In the genomic region with DNA sequence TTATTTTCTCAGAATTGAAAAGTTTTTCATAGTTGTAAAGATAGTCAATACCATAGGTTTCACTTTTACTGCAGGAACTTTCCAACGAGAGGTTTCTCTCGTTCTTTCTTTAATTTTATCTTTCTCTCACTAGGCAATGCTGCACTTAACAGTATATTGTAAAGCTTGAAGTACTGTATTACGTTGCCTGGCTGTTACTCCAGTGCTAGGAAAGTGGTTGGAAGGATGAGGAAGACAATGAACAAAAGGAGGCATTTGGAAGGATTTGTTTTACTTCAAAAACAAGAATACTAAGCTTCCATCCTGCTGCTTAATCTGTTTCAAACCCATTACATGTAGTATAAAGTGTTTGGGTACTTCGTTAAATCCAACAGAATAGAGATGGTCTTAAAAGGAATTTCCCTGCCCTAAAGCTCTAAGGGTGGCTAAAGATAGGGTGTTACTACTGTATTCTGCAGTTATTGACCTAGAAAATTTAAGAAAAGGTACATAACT, we compare ENCODE assay signal across 8 cellular contexts. TPM values are rescaled to one million over a fixed set of nuclear protein-coding genes. Genes with fewer than 3 reads are reported as not detected.
DNase-seq lines count a peak whose midpoint lies in the region; ATAC-seq, FAIRE-seq and TF ChIP-seq lines count a peak whose summit lies in the region.

No MANE protein-coding gene starts in this region.

- H3K27ac ChIP-seq in A549: peak overlapping the region; percentile 43 to 90; a peak in 5 of 6 replicates

- intact Hi-C loops in activated T-helper 1 cell treated with anti-CD3 and anti-CD28 coated beads, Interleukin-12 subunit alpha, Interleukin-12 subunit beta, Interleukin-2, Interleukin-4 antibody, amounts not matched to agents 30 ng/mL and 10 ng/mL and 1 ng/mL, durations not matched to agents 14 hours and 24 hours and 36 hours (cut with micrococcal nuclease): loop anchor here (1.0 to 5.0 kb wide), 13 partner anchors 70 to 701 kb away; partner anchors contain the start of genes BBX, CIP2A and DZIP3

- no peaks in the 10 kb centered on the region for H3K9me3 ChIP-seq in A549

- WGBS in A549 (ENCODE audit: missing lambda C conversion rate): 22% methylated on average over 4 of the region's 4 CpGs

- no peak for TF ChIP-seq EP300 in A549 (IDR thresholded peaks at IDR 0.05)

- ATAC-seq in A549: peak; percentile 48 to 56; a peak in 5 of 6 replicates
- ATAC-seq in GM21723 (IDR thresholded peaks at IDR 0.05; ENCODE audit: unreplicated experiment): peak; percentile 35
- no peak for ATAC-seq in stimulated activated effector memory CD8-positive, alpha-beta T cell treated with anti-CD3 and anti-CD28 coated beads, Interleukin-12 subunit alpha, Interleukin-12 subunit beta, amount 100 ng/mL, for 72 hours
- no peak for ATAC-seq in HG03139 (IDR thresholded peaks at IDR 0.05; ENCODE audit: unreplicated experiment)

- TF ChIP-seq RAD21 in A549 (conservative IDR thresholded peaks at IDR 0.05 in 1 of 2, IDR thresholded peaks at IDR 0.05 in 1 of 2): no peak

- DNase-seq in A549 (ENCODE audit: low read depth in 1 of 2, low spot score in 1 of 2) (no peak), UCSD-AML1 (lab: John Stamatoyannopoulos, UW; ENCODE audit: unreplicated experiment) (no peak), ureter (ENCODE audit: low spot score) (no peak)
- no peak for DNase-seq in activated T-helper 1 cell treated with anti-CD3 and anti-CD28 coated beads, Interleukin-12 subunit alpha, Interleukin-12 subunit beta, Interleukin-2, Interleukin-4 antibody, amounts not matched to agents 30 ng/mL and 10 ng/mL and 1 ng/mL, durations not matched to agents 14 hours and 24 hours and 36 hours (ENCODE audit: low spot score)
- no peak for DNase-seq in stimulated activated effector memory CD8-positive, alpha-beta T cell treated with anti-CD3 and anti-CD28 coated beads, Interleukin-12 subunit alpha, Interleukin-12 subunit beta, amount 100 ng/mL, for 72 hours (ENCODE audit: low spot score in 2 of 2)

- FAIRE-seq in A549 (lab: Jason Lieb, UNC): no peak

- H3K4me1 Mint-ChIP-seq in activated T-helper 1 cell treated with anti-CD3 and anti-CD28 coated beads, Interleukin-12 subunit alpha, Interleukin-12 subunit beta, Interleukin-2, Interleukin-4 antibody, amounts not matched to agents 30 ng/mL and 10 ng/mL and 1 ng/mL, durations not matched to agents 14 hours and 24 hours and 36 hours (ENCODE audit: low read depth): peaks cover 51% of the 10 kb centered on the region
- peaks cover 40% of the 10 kb centered on the region for H3K4me1 Mint-ChIP-seq in stimulated activated effector memory CD8-positive, alpha-beta T cell treated with anti-CD3 and anti-CD28 coated beads, Interleukin-12 subunit alpha, Interleukin-12 subunit beta, amount 100 ng/mL, for 72 hours

- peak overlapping the region; percentile 93 for H3K27ac Mint-ChIP-seq in activated T-helper 1 cell treated with anti-CD3 and anti-CD28 coated beads, Interleukin-12 subunit alpha, Interleukin-12 subunit beta, Interleukin-2, Interleukin-4 antibody, amounts not matched to agents 30 ng/mL and 10 ng/mL and 1 ng/mL, durations not matched to agents 14 hours and 24 hours and 36 hours
- H3K27ac Mint-ChIP-seq in stimulated activated effector memory CD8-positive, alpha-beta T cell treated with anti-CD3 and anti-CD28 coated beads, Interleukin-12 subunit alpha, Interleukin-12 subunit beta, amount 100 ng/mL, for 72 hours: peak overlapping the region; percentile 100

- H3K36me3 Mint-ChIP-seq in activated T-helper 1 cell treated with anti-CD3 and anti-CD28 coated beads, Interleukin-12 subunit alpha, Interleukin-12 subunit beta, Interleukin-2, Interleukin-4 antibody, amounts not matched to agents 30 ng/mL and 10 ng/mL and 1 ng/mL, durations not matched to agents 14 hours and 24 hours and 36 hours (ENCODE audit: low read depth): no peaks in the 10 kb centered on the region
- H3K36me3 Mint-ChIP-seq in stimulated activated effector memory CD8-positive, alpha-beta T cell treated with anti-CD3 and anti-CD28 coated beads, Interleukin-12 subunit alpha, Interleukin-12 subunit beta, amount 100 ng/mL, for 72 hours: peaks cover 10% of the 10 kb centered on the region

- no peaks in the 10 kb centered on the region for H3K9me3 Mint-ChIP-seq in activated T-helper 1 cell treated with anti-CD3 and anti-CD28 coated beads, Interleukin-12 subunit alpha, Interleukin-12 subunit beta, Interleukin-2, Interleukin-4 antibody, amounts not matched to agents 30 ng/mL and 10 ng/mL and 1 ng/mL, durations not matched to agents 14 hours and 24 hours and 36 hours
- no peaks in the 10 kb centered on the region for H3K9me3 Mint-ChIP-seq in stimulated activated effector memory CD8-positive, alpha-beta T cell treated with anti-CD3 and anti-CD28 coated beads, Interleukin-12 subunit alpha, Interleukin-12 subunit beta, amount 100 ng/mL, for 72 hours

- POLR2A ChIA-PET in A549 (lab: Yijun Ruan, JAX): no interaction called here

- TF ChIP-seq POLR2A in A549 (IDR thresholded peaks at IDR 0.05; ENCODE audit: low read length): no peak

- TF ChIP-seq CTCF in A549 (IDR thresholded peaks at IDR 0.05): no peak

- peak overlapping the region; percentile 73 for H3K4me2 ChIP-seq in A549

- CTCF ChIA-PET in A549 (lab: Yijun Ruan, JAX): interaction anchor here (0.5 to 1.5 kb wide), 5 partner anchors 10 to 255 kb away, joined by 3 to 7 read pairs (median 3); no protein-coding TSS in a partner anchor

- H3K4me3 ChIP-seq in A549 (peak overlapping the region; percentile 66), iPS-11a (ENCODE audit: low read depth, low read length) (peak overlapping the region; percentile 82)

- peak overlapping the region; percentile 87 for H3K4me3 Mint-ChIP-seq in activated T-helper 1 cell treated with anti-CD3 and anti-CD28 coated beads, Interleukin-12 subunit alpha, Interleukin-12 subunit beta, Interleukin-2, Interleukin-4 antibody, amounts not matched to agents 30 ng/mL and 10 ng/mL and 1 ng/mL, durations not matched to agents 14 hours and 24 hours and 36 hours
- peak overlapping the region; percentile 100 for H3K4me3 Mint-ChIP-seq in stimulated activated effector memory CD8-positive, alpha-beta T cell treated with anti-CD3 and anti-CD28 coated beads, Interleukin-12 subunit alpha, Interleukin-12 subunit beta, amount 100 ng/mL, for 72 hours

- peaks cover 14% of the 10 kb centered on the region; the same call in 2 of the 3 replicates for H3K4me1 ChIP-seq in A549

- H3K27me3 Mint-ChIP-seq in activated T-helper 1 cell treated with anti-CD3 and anti-CD28 coated beads, Interleukin-12 subunit alpha, Interleukin-12 subunit beta, Interleukin-2, Interleukin-4 antibody, amounts not matched to agents 30 ng/mL and 10 ng/mL and 1 ng/mL, durations not matched to agents 14 hours and 24 hours and 36 hours (ENCODE audit: insufficient read depth): no peaks in the 10 kb centered on the region

TF ChIP-seq in A549, 52 proteins besides CTCF, POLR2A, EP300 and RAD21:
- TF ChIP-seq, protein P1, sequence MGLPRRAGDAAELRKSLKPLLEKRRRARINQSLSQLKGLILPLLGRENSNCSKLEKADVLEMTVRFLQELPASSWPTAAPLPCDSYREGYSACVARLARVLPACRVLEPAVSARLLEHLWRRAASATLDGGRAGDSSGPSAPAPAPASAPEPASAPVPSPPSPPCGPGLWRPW (IDR thresholded peaks at IDR 0.05): no peak
- TF ChIP-seq HOXA7 (CRISPR knock-in tag; IDR thresholded peaks at IDR 0.05): no peak
- TF ChIP-seq MYC (IDR thresholded peaks at IDR 0.05; ENCODE audit: borderline replicate concordance, low read length): no peak
- TF ChIP-seq PHF8 (IDR thresholded peaks at IDR 0.05; ENCODE audit: borderline replicate concordance, low read depth): no peak
- TF ChIP-seq NR3C1 (IDR thresholded peaks at IDR 0.05): no peak
- TF ChIP-seq ZNF302 (CRISPR knock-in tag; IDR thresholded peaks at IDR 0.05): no peak
- no peak for TF ChIP-seq TFCP2L1 (CRISPR knock-in tag; IDR thresholded peaks at IDR 0.05)
- no peak for TF ChIP-seq ZSCAN20 (CRISPR knock-in tag; IDR thresholded peaks at IDR 0.05)
- no peak for TF ChIP-seq JUNB (IDR thresholded peaks at IDR 0.05)
- no peak for TF ChIP-seq ZFP36 (IDR thresholded peaks at IDR 0.05; ENCODE audit: borderline replicate concordance, partially characterized antibody)
- TF ChIP-seq SMC3 (IDR thresholded peaks at IDR 0.05): no peak
- TF ChIP-seq FOSB (CRISPR knock-in tag; IDR thresholded peaks at IDR 0.05): no peak
- no peak for TF ChIP-seq BHLHE40 (IDR thresholded peaks at IDR 0.05; ENCODE audit: low read depth, low read length)
- TF ChIP-seq HDAC2 (IDR thresholded peaks at IDR 0.05): no peak

RNA-seq across cellular contexts. Expression of gene IFT57, which starts 0.6 kb away (rescaled TPM):
- polyA plus RNA-seq in A549 (2011; rRNA removed): 37.0 and 59.2 TPM in 2 replicates
- polyA plus RNA-seq in A549 (2012; cell fraction: cytosol; rRNA removed): 31.5 and 36.3 TPM in 2 replicates
- polyA plus RNA-seq in A549 (2012; cell fraction: nucleus; rRNA removed): 12.2 and 12.7 TPM in 2 replicates
- 32.2 to 39.1 TPM (median 36.8 TPM) in 3 replicates for polyA plus RNA-seq in A549 (2017; fragmentation: RNase III; extraction: RNeasy Plus Mini Kit Qiagen cat#74134 plus additional on column Dnase treatment)
- 23.0 and 23.8 TPM in 2 replicates for polyA minus RNA-seq in A549 (2011; rRNA and poly(A)+ RNA removed)
- total RNA-seq in activated T-helper 1 cell treated with anti-CD3 and anti-CD28 coated beads, Interleukin-12 subunit alpha, Interleukin-12 subunit beta, Interleukin-2, Interleukin-4 antibody, amounts not matched to agents 30 ng/mL and 10 ng/mL and 1 ng/mL, durations not matched to agents 14 hours and 24 hours and 36 hours: 27.0 and 34.9 TPM in 2 replicates
- 46.8 TPM for total RNA-seq in ureter

Comparison
In these comparisons a context has a peak if more than half of its experiments do, and no peak if none do; other contexts are left out.
1. ATAC-seq: peak in A549 (2 of 2) and GM21723 (single experiment); none in stimulated activated effector memory CD8-positive, alpha-beta T cell treated with anti-CD3 and anti-CD28 coated beads, Interleukin-12 subunit alpha, Interleukin-12 subunit beta, amount 100 ng/mL, for 72 hours (single experiment) and HG03139 (single experiment).